In genomic region chr15:70562906-70563305, GRCh38 we compare ENCODE assay signal across 28 cellular contexts.
"Had no signal": no experiment of that assay in that cellular context is flagged by ENCODE, and none has a peak within 500 bp of the region (broad histone marks: within the 10 kb centered on the region; RNA-seq: fewer than 3 reads in every experiment).

No MANE protein-coding gene starts in this region.

- H3K4me3 ChIP-seq: hepatocyte, left lung, lung, neural progenitor cell, right lobe of liver, smooth muscle cell, thoracic aorta, upper lobe of right lung had no signal

- H3K9me3 ChIP-seq: left lung, right lobe of liver, thoracic aorta, upper lobe of right lung had no signal

- H3K4me1 ChIP-seq: neural progenitor cell, right lobe of liver had no signal

- H3K27ac ChIP-seq: brain microvascular endothelial cell, hepatocyte, left lung, neural progenitor cell, right lobe of liver, thoracic aorta, upper lobe of right lung had no signal

- H3K4me1 Mint-ChIP-seq: activated B cell treated with CpG ODN at 0.5 μM for 24 hours had no signal

- H3K27ac Mint-ChIP-seq: activated B cell treated with CpG ODN at 0.5 μM for 24 hours; activated CD8-positive, alpha-beta T cell treated with anti-CD3 and anti-CD28 coated beads for 36 hours; activated T-helper 2 cell treated with anti-CD3 and anti-CD28 coated beads, Interferon-gamma antibody, Interleukin-2, Interleukin-4, amounts not matched to agents 10 μg/mL and 5 μg/mL and 100 μg/mL, durations not matched to agents 14 hours and 24 hours and 36 hours; immature natural killer cell; neural progenitor cell had no signal

- H3K36me3 ChIP-seq: brain microvascular endothelial cell, left lung, neural progenitor cell, right lobe of liver, thoracic aorta, upper lobe of right lung had no signal

- H3K36me3 Mint-ChIP-seq: immature natural killer cell; naive thymus-derived CD8-positive, alpha-beta T cell; T-cell had no signal

- H3K27me3 ChIP-seq: hepatocyte, left lung, neural progenitor cell, right lobe of liver, upper lobe of right lung had no signal

- H3K27me3 Mint-ChIP-seq: activated CD8-positive, alpha-beta T cell treated with anti-CD3 and anti-CD28 coated beads for 36 hours had no signal

- H3K9ac ChIP-seq: neural progenitor cell had no signal

- H3K9me3 Mint-ChIP-seq: activated B cell treated with CpG ODN at 0.5 μM for 24 hours; activated CD8-positive, alpha-beta T cell treated with anti-CD3 and anti-CD28 coated beads for 36 hours; activated T-cell treated with anti-CD3 and anti-CD28 coated beads, Interleukin-2, amount 50 U/mL, for 4 hours; activated T-helper 2 cell treated with anti-CD3 and anti-CD28 coated beads, Interferon-gamma antibody, Interleukin-2, Interleukin-4, amounts not matched to agents 10 μg/mL and 5 μg/mL and 100 μg/mL, durations not matched to agents 14 hours and 24 hours and 36 hours; immature natural killer cell; naive thymus-derived CD8-positive, alpha-beta T cell; T-cell had no signal

- DNase-seq: activated B cell treated with CpG ODN at 0.5 μM for 24 hours; activated CD4-positive, alpha-beta T cell treated with anti-CD3 and anti-CD28 coated beads for 4 hours; activated CD8-positive, alpha-beta T cell treated with anti-CD3 and anti-CD28 coated beads for 36 hours; activated naive CD4-positive, alpha-beta T cell; activated T-cell treated with anti-CD3 and anti-CD28 coated beads, Interleukin-2, amount 50 U/mL, for 4 hours; aorta; brain microvascular endothelial cell; caudate nucleus; dermis blood vessel endothelial cell; effector memory CD4-positive, alpha-beta T cell; foreskin melanocyte; glutamatergic neuron; immature natural killer cell; kidney glomerular epithelial cell; left lung; naive thymus-derived CD8-positive, alpha-beta T cell; posterior cingulate gyrus; stimulated activated CD4-positive, alpha-beta T cell treated with anti-CD3 and anti-CD28 coated beads, Interleukin-2, amount 100 ng/mL, for 48 hours; stimulated activated naive CD4-positive, alpha-beta T cell treated with Interleukin-2 at 50 U/mL for 16 hours; T-cell; upper lobe of right lung had no signal

- H3K4me3 Mint-ChIP-seq: activated B cell treated with CpG ODN at 0.5 μM for 24 hours; activated CD8-positive, alpha-beta T cell treated with anti-CD3 and anti-CD28 coated beads for 36 hours; activated T-cell treated with anti-CD3 and anti-CD28 coated beads, Interleukin-2, amount 50 U/mL, for 4 hours; immature natural killer cell; neural progenitor cell; T-cell had no signal
